14 cellular contexts compared by ENCODE assay signal in the genomic region with DNA sequence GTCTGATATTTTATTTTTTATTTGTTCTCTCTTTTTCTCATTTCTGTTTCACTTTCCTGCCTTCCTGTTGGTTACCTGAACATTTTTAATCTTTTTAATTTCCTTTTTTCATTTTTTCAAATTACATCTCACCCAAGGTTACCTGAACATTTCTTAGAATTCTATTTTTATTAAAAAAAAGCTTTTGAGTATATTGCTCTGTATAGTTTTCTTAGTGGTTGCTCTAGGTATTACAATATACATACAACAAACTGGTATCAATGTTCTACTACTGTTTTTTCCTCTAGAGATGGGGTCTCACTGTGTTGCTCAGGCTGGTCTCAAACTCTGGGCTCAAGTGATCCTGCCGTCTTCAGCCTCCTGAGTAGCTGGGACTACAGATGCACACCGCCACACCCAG.
DNase-seq lines count a peak whose midpoint lies in the region; ATAC-seq, FAIRE-seq and TF ChIP-seq lines count a peak whose summit lies in the region.
"Had no signal": no experiment of that assay in that cellular context is flagged by ENCODE, and none has a peak within 500 bp of the region (broad histone marks: within the 10 kb centered on the region; RNA-seq: fewer than 3 reads in every experiment).

No MANE protein-coding gene starts in this region.

- WGBS in GM12878 (ENCODE audit: insufficient coverage, insufficient replicate concordance, low lambda C conversion rate, missing lambda C conversion rate), result 100% methylated on average over 2 of the region's 2 CpGs
- WGBS in smooth muscle cell (ENCODE audit: low lambda C conversion rate), result 100% methylated on average over 2 of the region's 2 CpGs

- H3K9me2 ChIP-seq in HCT116 (ENCODE audit: insufficient read depth), result no peaks in the 10 kb centered on the region

- H3K4me3 ChIP-seq in HCT116 (replicated peaks in 1 of 2; ENCODE audit: low read depth in 1 of 2, low read length in 2 of 2) (no peak overlapping the region), GM12878 (no peak overlapping the region), smooth muscle cell (no peak overlapping the region)

- H3K27ac Mint-ChIP-seq in glutamatergic neuron (ENCODE audit: unreplicated experiment), result no peak overlapping the region
- H3K27ac Mint-ChIP-seq: H9 had no signal

- DNase-seq in HCT116 (ENCODE audit: low read depth, low spot score) (no peak), GM12878 (ENCODE audit: low read depth, low spot score) (no peak), glutamatergic neuron (no peak), smooth muscle cell (lab: John Stamatoyannopoulos, UW; ENCODE audit: unreplicated experiment) (no peak)
- DNase-seq: CD4-positive, CD25-positive, alpha-beta regulatory T cell; GDM1; H9; NCI-H1694; NCI-H345; NCI-H526 treated with DMSO at 0.1 percent for 48 hours had no signal

- H3K27me3 ChIP-seq in HCT116 (ENCODE audit: insufficient read depth, low read length) (no peaks in the 10 kb centered on the region), GM12878 (replicated peaks in 1 of 2; ENCODE audit: control insufficient read depth in 2 of 2, insufficient read depth in 2 of 2, low read length in 1 of 2) (no peaks in the 10 kb centered on the region), smooth muscle cell (ENCODE audit: low read depth) (no peaks in the 10 kb centered on the region)

- H3K9ac ChIP-seq in HCT116 (ENCODE audit: low read length) (no peak overlapping the region), GM12878 (ENCODE audit: control insufficient read depth, insufficient read depth, low read length) (no peak overlapping the region), smooth muscle cell (ENCODE audit: low read depth) (no peak overlapping the region)

- no peak for TF ChIP-seq EP300 in GM12878 (IDR thresholded peaks at IDR 0.05; ENCODE audit: borderline replicate concordance in 1 of 2, control insufficient read depth in 1 of 2, low read depth in 2 of 2, low read length in 2 of 2)

- peaks cover 4% of the 10 kb centered on the region for H3K36me3 Mint-ChIP-seq in glutamatergic neuron (ENCODE audit: unreplicated experiment)

- RAD21 ChIA-PET in HCT116 (lab: Charles Lee; ENCODE audit: low non-redundant PET in 1 of 2, low total read pairs in 2 of 2, uncharacterized antibody in 2 of 2, unreplicated experiment in 2 of 2), result no interaction called here
- RAD21 ChIA-PET in GM12878 (lab: Charles Lee; ENCODE audit: unreplicated experiment), result no interaction called here

- TF ChIP-seq POLR2A in HCT116 (IDR thresholded peaks at IDR 0.05; ENCODE audit: borderline replicate concordance, extremely low read depth, insufficient read depth, insufficient read length), result no peak
- TF ChIP-seq POLR2A in GM12878 (IDR thresholded peaks at IDR 0.05; ENCODE audit: low read depth, low read length), result no peak

- FAIRE-seq in GM12878 (lab: Jason Lieb, UNC), result no peak

- H3K79me2 ChIP-seq in HCT116 (ENCODE audit: insufficient read depth, low read length), result no peaks in the 10 kb centered on the region
- H3K79me2 ChIP-seq in GM12878 (ENCODE audit: control insufficient read depth, insufficient read depth, low read length), result no peaks in the 10 kb centered on the region
- peaks cover 13% of the 10 kb centered on the region for H3K79me2 ChIP-seq in smooth muscle cell (ENCODE audit: low read depth)

- H3K4me3 Mint-ChIP-seq in glutamatergic neuron (ENCODE audit: unreplicated experiment), result no peak overlapping the region
- H3K4me3 Mint-ChIP-seq: CD4-positive, CD25-positive, alpha-beta regulatory T cell; H9 had no signal

- H3K9me3 ChIP-seq in HCT116 (ENCODE audit: control insufficient read depth in 1 of 2, insufficient read depth in 1 of 2, low read depth in 1 of 2, low read length in 2 of 2) (no peaks in the 10 kb centered on the region), GM12878 (replicated peaks; ENCODE audit: control insufficient read depth, insufficient read depth, low read length) (no peaks in the 10 kb centered on the region), smooth muscle cell (replicated peaks; ENCODE audit: low read depth) (no peaks in the 10 kb centered on the region)

- no peaks in the 10 kb centered on the region for H3F3A ChIP-seq in smooth muscle cell (ENCODE audit: low read depth)

- no peak overlapping the region for H2AFZ ChIP-seq in HCT116 (ENCODE audit: low read depth, low read length, poor library complexity, severe bottlenecking)
- no peak overlapping the region for H2AFZ ChIP-seq in GM12878 (ENCODE audit: control insufficient read depth, low read depth, low read length)
- no peak overlapping the region for H2AFZ ChIP-seq in smooth muscle cell (ENCODE audit: low read depth)

- no peaks in the 10 kb centered on the region for H4K20me1 ChIP-seq in HCT116 (ENCODE audit: insufficient read depth)
- no peaks in the 10 kb centered on the region for H4K20me1 ChIP-seq in GM12878 (ENCODE audit: control insufficient read depth, insufficient read depth)
- H4K20me1 ChIP-seq in smooth muscle cell (ENCODE audit: low read depth), result peaks cover 49% of the 10 kb centered on the region

- in situ Hi-C loops in GM12878 (cut with MboI), result no loop called here

- CTCF ChIA-PET in HCT116 (lab: Charles Lee) (no interaction called here), GM12878 (lab: Yijun Ruan, JAX) (interaction anchor here (0.7 to 1.4 kb wide), 3 partner anchors 57 to 1085 kb away, joined by 3 to 5 read pairs (median 3); no protein-coding TSS in a partner anchor)

- H3K4me2 ChIP-seq in HCT116 (ENCODE audit: low read length) (no peak overlapping the region), GM12878 (ENCODE audit: control insufficient read depth, insufficient read depth) (no peak overlapping the region), smooth muscle cell (no peak overlapping the region)

- no TSS peak for BruUV-seq in HCT116 (replicated peaks; lab: Mats Ljungman, UMichigan)
- BruUV-seq in GM12878 (replicated peaks; lab: Mats Ljungman, UMichigan), result no TSS peak

- H3K4me1 Mint-ChIP-seq in glutamatergic neuron (ENCODE audit: low read depth, unreplicated experiment), result peaks cover 4% of the 10 kb centered on the region
- H3K4me1 Mint-ChIP-seq: H9 had no signal

- H3K27me3 Mint-ChIP-seq in glutamatergic neuron (ENCODE audit: unreplicated experiment), result peaks cover 8% of the 10 kb centered on the region
- H3K27me3 Mint-ChIP-seq: CD4-positive, CD25-positive, alpha-beta regulatory T cell; IgD-negative memory B cell had no signal

- H3K27ac ChIP-seq in HCT116 (ENCODE audit: low read depth, low read length), result no peak overlapping the region
- H3K27ac ChIP-seq in GM12878 (ENCODE audit: control insufficient read depth, insufficient read depth), result no peak overlapping the region
- H3K27ac ChIP-seq in smooth muscle cell (ENCODE audit: low read depth), result no peak overlapping the region

- POLR2A ChIA-PET in HCT116 (lab: Charles Lee) (no interaction called here), GM12878 (lab: Charles Lee) (no interaction called here)

- peaks cover 0 to 2% of the 10 kb centered on the region in 2 experiments; a peak in 2 of 4 replicates for H3K36me3 ChIP-seq in HCT116 (ENCODE audit: control insufficient read depth in 1 of 2, insufficient read depth in 2 of 2, low read length in 2 of 2)
- H3K36me3 ChIP-seq in GM12878 (ENCODE audit: control insufficient read depth in 2 of 2, insufficient read depth in 2 of 2, low read length in 1 of 2), result peaks cover 0 to 2% of the 10 kb centered on the region in 2 experiments; a peak in 1 of 4 replicates
- peaks cover 12% of the 10 kb centered on the region for H3K36me3 ChIP-seq in smooth muscle cell (ENCODE audit: low read depth)

- intact Hi-C loops in HCT116 (cut with micrococcal nuclease) (no loop called here), GM12878 (cut with micrococcal nuclease; ENCODE audit: unreplicated experiment) (no loop called here)

- SMC1A ChIA-PET in GM12878 (lab: Charles Lee; ENCODE audit: uncharacterized antibody, unreplicated experiment), result interaction anchor here (0.6 kb wide), 1 partner anchor 10 kb away, joined by 3 read pairs; no protein-coding TSS in a partner anchor

- H3K4me1 ChIP-seq in HCT116 (ENCODE audit: control insufficient read depth in 1 of 2, insufficient read depth in 2 of 2, low read length in 2 of 2) (0 out of 4 replicates have a peak, but pooled peaks cover 0 to 5% of the 10 kb centered on the region in 2 experiments), GM12878 (ENCODE audit: control insufficient read depth, insufficient read depth, low read length) (peaks cover 4% of the 10 kb centered on the region; the same call in 1 of the 2 replicates), smooth muscle cell (ENCODE audit: low read depth) (no peaks in the 10 kb centered on the region)

- peaks cover 15% of the 10 kb centered on the region for H3K9me3 Mint-ChIP-seq in glutamatergic neuron (ENCODE audit: unreplicated experiment)
- H3K9me3 Mint-ChIP-seq: H9 had no signal

- TF ChIP-seq RAD21 in HCT116 (IDR thresholded peaks at IDR 0.05; ENCODE audit: low read depth) (no peak), GM12878 (IDR thresholded peaks at IDR 0.05; ENCODE audit: insufficient read depth, low read depth, low read length) (no peak)

- peak; percentile 55; the same call in 1 of the 2 replicates for ATAC-seq in HCT116
- ATAC-seq in GM12878, result peak; percentile 45; the same call in 2 of the 3 replicates
- ATAC-seq in GM21390 (IDR thresholded peaks at IDR 0.05; ENCODE audit: unreplicated experiment), result no peak
- no peak for ATAC-seq in HG02852 (IDR thresholded peaks at IDR 0.05; ENCODE audit: unreplicated experiment)
- ATAC-seq in HG03045 (IDR thresholded peaks at IDR 0.05; ENCODE audit: unreplicated experiment), result no peak

- TF ChIP-seq CTCF in HCT116 (IDR thresholded peaks at IDR 0.05 in 2 of 3, conservative IDR thresholded peaks at IDR 0.05 in 1 of 3; ENCODE audit: borderline replicate concordance in 1 of 3, insufficient read depth in 1 of 3, low read depth in 2 of 3, low read length in 2 of 3) (peak in 1 of 3 experiments; percentile 23; a peak in 1 of 6 replicates), GM12878 (IDR thresholded peaks at IDR 0.05 in 2 of 3, conservative IDR thresholded peaks at IDR 0.05 in 1 of 3; ENCODE audit: control insufficient read depth in 2 of 3, extremely low read depth in 1 of 3, insufficient read depth in 1 of 3, low read depth in 3 of 3, low read length in 3 of 3) (no peak), glutamatergic neuron (IDR thresholded peaks at IDR 0.05; ENCODE audit: partially characterized antibody, unreplicated experiment) (peak; percentile 62), smooth muscle cell (IDR thresholded peaks at IDR 0.05; ENCODE audit: borderline replicate concordance, insufficient read depth, poor library complexity, severe bottlenecking) (peak; percentile 25)

TF ChIP-seq in GM12878, 131 proteins besides CTCF, POLR2A, EP300 and RAD21 (continues in another document):
- TF ChIP-seq SMAD5 (IDR thresholded peaks at IDR 0.05; ENCODE audit: low read depth), result no peak

Comparison
In these comparisons a context has a peak if more than half of its experiments do, and no peak if none do; other contexts are left out.
1. ATAC-seq: peak in HCT116 (single experiment) and GM12878 (single experiment); none in GM21390 (single experiment), HG02852 (single experiment) and HG03045 (single experiment).
2. CTCF ChIP-seq: peak in glutamatergic neuron (single experiment) and smooth muscle cell (single experiment); none in GM12878 (0 of 3).